Comparison of ENCODE assay signal across 15 cellular contexts in genomic region chr5:72633649-72634048, GRCh38.
A peak's percentile ranks its signal among the peaks of the same experiment; 100 is the strongest.
DNase-seq lines count a peak whose midpoint lies in the region; ATAC-seq and TF ChIP-seq lines count a peak whose summit lies in the region.
"Had no signal": no experiment of that assay in that cellular context is flagged by ENCODE, and none has a peak within 500 bp of the region (broad histone marks: within the 10 kb centered on the region; RNA-seq: fewer than 3 reads in every experiment).

No MANE protein-coding gene starts in this region.

- peak overlapping the region in 1 of 2 experiments; percentile 33 for H3K4ac ChIP-seq in mesenchymal stem cell (ENCODE audit: low read depth in 1 of 2, low read length in 2 of 2)

- no peak overlapping the region for H4K91ac ChIP-seq in mesenchymal stem cell (ENCODE audit: low read length)

- no peak for ATAC-seq in activated naive CD4-positive, alpha-beta T cell treated with anti-CD3 and anti-CD28 coated beads, Interleukin-2, amount 50 U/mL, for 72 hours
- ATAC-seq in GM19328 (IDR thresholded peaks at IDR 0.05; ENCODE audit: unreplicated experiment): no peak
- no peak for ATAC-seq in naive thymus-derived CD4-positive, alpha-beta T cell
- ATAC-seq: A549 had no signal

- H3K36me3 ChIP-seq in A673 (ENCODE audit: insufficient read depth, low read length, poor library complexity, severe bottlenecking) (no peaks in the 10 kb centered on the region), mesenchymal stem cell (ENCODE audit: control insufficient read depth in 1 of 2, insufficient read depth in 2 of 2, low read depth in 1 of 2, low read length in 2 of 2) (no peaks in the 10 kb centered on the region)
- H3K36me3 ChIP-seq in naive thymus-derived CD4-positive, alpha-beta T cell (ENCODE audit: control insufficient read depth in 2 of 3, insufficient read depth in 3 of 3, low read length in 3 of 3): no peaks in the 10 kb centered on the region
- H3K36me3 ChIP-seq: spleen, WERI-Rb-1 had no signal

- H3K36me3 Mint-ChIP-seq in HFFc6 (ENCODE audit: low read depth): no peaks in the 10 kb centered on the region
- H3K36me3 Mint-ChIP-seq in activated naive CD4-positive, alpha-beta T cell treated with anti-CD3 and anti-CD28 coated beads, Interleukin-2, amount 50 U/mL, for 72 hours: no peaks in the 10 kb centered on the region
- H3K36me3 Mint-ChIP-seq in naive thymus-derived CD4-positive, alpha-beta T cell: no peaks in the 10 kb centered on the region

- H2BK120ac ChIP-seq in mesenchymal stem cell (ENCODE audit: low read depth, low read length): no peak overlapping the region

- H3K4me3 ChIP-seq in A673 (ENCODE audit: low read depth, low read length, poor library complexity, severe bottlenecking): no peak overlapping the region
- H3K4me3 ChIP-seq in mesenchymal stem cell (ENCODE audit: insufficient read depth in 1 of 2, low read depth in 1 of 2, low read length in 2 of 2): peak overlapping the region in 1 of 2 experiments; percentile 22
- H3K4me3 ChIP-seq in naive thymus-derived CD4-positive, alpha-beta T cell (ENCODE audit: low read length): no peak overlapping the region
- H3K4me3 ChIP-seq: A549, SK-N-MC, spleen had no signal

- 43% methylated on average over 1 of the region's 1 CpG for WGBS in mesenchymal stem cell

- H3K4me2 ChIP-seq in mesenchymal stem cell (ENCODE audit: low read length, poor library complexity, severe bottlenecking): no peak overlapping the region
- H3K4me2 ChIP-seq: A549 had no signal

- H3K9me3 ChIP-seq in A673 (ENCODE audit: low read depth, low read length, poor library complexity, severe bottlenecking): no peaks in the 10 kb centered on the region
- no peaks in the 10 kb centered on the region for H3K9me3 ChIP-seq in mesenchymal stem cell (ENCODE audit: control insufficient read depth, low read length)
- H3K9me3 ChIP-seq in naive thymus-derived CD4-positive, alpha-beta T cell (ENCODE audit: control insufficient read depth in 2 of 3, low read length in 3 of 3): no peaks in the 10 kb centered on the region
- H3K9me3 ChIP-seq: A549, spleen had no signal

- no peaks in the 10 kb centered on the region for H3K79me1 ChIP-seq in mesenchymal stem cell (replicated peaks; ENCODE audit: low read length, poor library complexity, severe bottlenecking)

- H3K27ac ChIP-seq in A673 (ENCODE audit: low read depth, low read length, poor library complexity, severe bottlenecking): no peak overlapping the region
- peak overlapping the region; percentile 44 for H3K27ac ChIP-seq in caudate nucleus (ENCODE audit: low read depth, low read length)
- H3K27ac ChIP-seq in mesenchymal stem cell (ENCODE audit: low read length, poor library complexity, severe bottlenecking): peak overlapping the region; percentile 32
- no peak overlapping the region for H3K27ac ChIP-seq in naive thymus-derived CD4-positive, alpha-beta T cell (ENCODE audit: low read depth, low read length)
- H3K27ac ChIP-seq: A549, SK-N-MC, WERI-Rb-1 had no signal

- POLR2A ChIA-PET in A673 (lab: Charles Lee; ENCODE audit: low non-redundant PET): no interaction called here
- POLR2A ChIA-PET in naive thymus-derived CD4-positive, alpha-beta T cell (lab: Charles Lee): no interaction called here

- H3K9ac ChIP-seq in mesenchymal stem cell (ENCODE audit: low read length): peak overlapping the region; percentile 47

- DNase-seq in A673 (ENCODE audit: low spot score) (peak; percentile 18), HFFc6 (peak; percentile 58), caudate nucleus (lab: John Stamatoyannopoulos, UW) (peak in 33 of 61 donors; percentile 4 to 82 (median 22)), mesenchymal stem cell (peak; percentile 46), Kasumi-1 (lab: John Stamatoyannopoulos, UW) (no peak)
- no peak for DNase-seq in activated naive CD4-positive, alpha-beta T cell treated with anti-CD3 and anti-CD28 coated beads, Interleukin-2, amount 50 U/mL, for 72 hours (ENCODE audit: low spot score in 2 of 2)
- no peak for DNase-seq in naive thymus-derived CD4-positive, alpha-beta T cell
- DNase-seq: DMS53; effector CD4-positive, alpha-beta T cell; glutamatergic neuron; spleen; WERI-Rb-1 had no signal

- H2BK15ac ChIP-seq in mesenchymal stem cell (ENCODE audit: low read depth, poor library complexity, severe bottlenecking): no peak overlapping the region

- H3K9me3 Mint-ChIP-seq in HFFc6: no peaks in the 10 kb centered on the region
- no peaks in the 10 kb centered on the region for H3K9me3 Mint-ChIP-seq in activated naive CD4-positive, alpha-beta T cell treated with anti-CD3 and anti-CD28 coated beads, Interleukin-2, amount 50 U/mL, for 72 hours
- H3K9me3 Mint-ChIP-seq in naive thymus-derived CD4-positive, alpha-beta T cell: peaks cover 0 to 1% (median 0%) of the 10 kb centered on the region in 11 donors

- CTCF ChIA-PET in A673 (lab: Charles Lee): no interaction called here
- CTCF ChIA-PET in naive thymus-derived CD4-positive, alpha-beta T cell (lab: Charles Lee): no interaction called here

- no peak overlapping the region for H3K14ac ChIP-seq in mesenchymal stem cell (ENCODE audit: low read length in 2 of 2)

- peak overlapping the region in 1 of 2 experiments; percentile 69 for H3K18ac ChIP-seq in mesenchymal stem cell (ENCODE audit: low read depth in 1 of 2, low read length in 2 of 2)

- H2AK5ac ChIP-seq in mesenchymal stem cell (ENCODE audit: low read length, severe bottlenecking): no peak overlapping the region

- H3K27ac Mint-ChIP-seq in HFFc6: peak overlapping the region; percentile 72
- no peak overlapping the region for H3K27ac Mint-ChIP-seq in activated naive CD4-positive, alpha-beta T cell treated with anti-CD3 and anti-CD28 coated beads, Interleukin-2, amount 50 U/mL, for 72 hours
- no peak overlapping the region for H3K27ac Mint-ChIP-seq in naive thymus-derived CD4-positive, alpha-beta T cell

- H4K8ac ChIP-seq in mesenchymal stem cell (ENCODE audit: low read length): no peak overlapping the region

- intact Hi-C loops in A673 (cut with micrococcal nuclease; ENCODE audit: unreplicated experiment): no loop called here
- intact Hi-C loops in naive thymus-derived CD4-positive, alpha-beta T cell (cut with micrococcal nuclease): no loop called here

- H3K4me1 Mint-ChIP-seq in HFFc6 (ENCODE audit: low read depth): peaks cover 38% of the 10 kb centered on the region
- peaks cover 0 to 3% (median 0%) of the 10 kb centered on the region in 7 donors for H3K4me1 Mint-ChIP-seq in naive thymus-derived CD4-positive, alpha-beta T cell

- no TSS peak for BruUV-seq in A673 (replicated peaks; lab: Mats Ljungman, UMichigan)

- H3K27me3 ChIP-seq in A673 (replicated peaks; ENCODE audit: insufficient read depth, low read depth, low read length, poor library complexity): no peaks in the 10 kb centered on the region
- no peaks in the 10 kb centered on the region for H3K27me3 ChIP-seq in mesenchymal stem cell (ENCODE audit: control insufficient read depth in 1 of 2, insufficient read depth in 1 of 2, low read length in 2 of 2)
- H3K27me3 ChIP-seq in naive thymus-derived CD4-positive, alpha-beta T cell (ENCODE audit: control insufficient read depth in 2 of 2, insufficient read depth in 2 of 2, low read length in 2 of 2): no peaks in the 10 kb centered on the region
- H3K27me3 ChIP-seq: spleen had no signal

- TF ChIP-seq CTCF in A673 (conservative IDR thresholded peaks at IDR 0.05; ENCODE audit: low read depth, low read length): no peak
- TF ChIP-seq CTCF in HFFc6 (IDR thresholded peaks at IDR 0.05): no peak

- no peak overlapping the region for H3K23ac ChIP-seq in mesenchymal stem cell (ENCODE audit: low read length in 2 of 2)

- H3K4me3 Mint-ChIP-seq in HFFc6: peak overlapping the region; percentile 54; the same call in 1 of the 2 replicates
- no peak overlapping the region for H3K4me3 Mint-ChIP-seq in naive thymus-derived CD4-positive, alpha-beta T cell

- H2AFZ ChIP-seq in mesenchymal stem cell (ENCODE audit: low read depth, low read length): no peak overlapping the region

- peak overlapping the region in 1 of 2 experiments; percentile 84 for H2BK12ac ChIP-seq in mesenchymal stem cell (ENCODE audit: low read length in 2 of 2)

- H3K27me3 Mint-ChIP-seq in HFFc6 (ENCODE audit: insufficient read depth): no peaks in the 10 kb centered on the region
- peaks cover 5 to 29% (median 15%) of the 10 kb centered on the region in 5 donors for H3K27me3 Mint-ChIP-seq in naive thymus-derived CD4-positive, alpha-beta T cell

- no peak overlapping the region for H2BK5ac ChIP-seq in mesenchymal stem cell (ENCODE audit: low read depth, low read length, poor library complexity, severe bottlenecking)

- no peaks in the 10 kb centered on the region for H3K4me1 ChIP-seq in A673 (ENCODE audit: insufficient read depth, low read length, poor library complexity, severe bottlenecking)
- H3K4me1 ChIP-seq in mesenchymal stem cell (ENCODE audit: control insufficient read depth, insufficient read depth, low read depth, low read length): peaks cover 2% of the 10 kb centered on the region
- no peaks in the 10 kb centered on the region for H3K4me1 ChIP-seq in naive thymus-derived CD4-positive, alpha-beta T cell (ENCODE audit: control insufficient read depth in 2 of 2, insufficient read depth in 2 of 2, low read length in 2 of 2)
- H3K4me1 ChIP-seq: spleen had no signal

Comparison
In these comparisons a context has a peak if more than half of its experiments do, and no peak if none do; other contexts are left out.
1. DNase-seq: peak in A673 (single experiment), HFFc6 (single experiment), caudate nucleus (33 of 61) and mesenchymal stem cell (single experiment); none in Kasumi-1 (0 of 2), activated naive CD4-positive, alpha-beta T cell treated with anti-CD3 and anti-CD28 coated beads, Interleukin-2, amount 50 U/mL, for 72 hours (0 of 2) and naive thymus-derived CD4-positive, alpha-beta T cell (0 of 9).
2. H3K27ac ChIP-seq: peak in caudate nucleus (single experiment) and mesenchymal stem cell (single experiment); none in A673 (single experiment) and naive thymus-derived CD4-positive, alpha-beta T cell (single experiment).